Comparison of ENCODE assay signal across 1 cellular context in the genomic region with DNA sequence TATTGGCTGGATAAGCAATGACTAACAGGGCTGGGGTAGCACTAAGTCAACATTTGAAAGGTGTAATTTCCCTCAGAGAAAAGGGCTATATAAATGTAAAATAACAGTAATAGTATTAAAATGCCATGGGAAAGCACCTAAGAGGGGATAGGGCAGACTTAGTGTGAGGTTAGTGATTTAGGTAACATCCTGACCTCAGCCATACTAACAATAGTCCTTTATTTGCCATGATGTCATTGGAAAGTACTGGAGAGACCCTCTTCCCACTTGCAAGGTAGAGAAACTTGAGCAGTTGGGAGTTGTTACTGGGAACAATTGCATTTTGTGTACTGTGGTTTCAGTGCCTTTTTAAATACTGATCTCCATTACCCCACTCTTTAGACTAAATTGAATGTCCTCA.
TF ChIP-seq lines count a peak whose summit lies in the region.

No MANE protein-coding gene starts in this region.

TF ChIP-seq in GM12878, 131 proteins besides CTCF, POLR2A, EP300 and RAD21 (continued from another document and continues in another):
- TF ChIP-seq, protein P1, sequence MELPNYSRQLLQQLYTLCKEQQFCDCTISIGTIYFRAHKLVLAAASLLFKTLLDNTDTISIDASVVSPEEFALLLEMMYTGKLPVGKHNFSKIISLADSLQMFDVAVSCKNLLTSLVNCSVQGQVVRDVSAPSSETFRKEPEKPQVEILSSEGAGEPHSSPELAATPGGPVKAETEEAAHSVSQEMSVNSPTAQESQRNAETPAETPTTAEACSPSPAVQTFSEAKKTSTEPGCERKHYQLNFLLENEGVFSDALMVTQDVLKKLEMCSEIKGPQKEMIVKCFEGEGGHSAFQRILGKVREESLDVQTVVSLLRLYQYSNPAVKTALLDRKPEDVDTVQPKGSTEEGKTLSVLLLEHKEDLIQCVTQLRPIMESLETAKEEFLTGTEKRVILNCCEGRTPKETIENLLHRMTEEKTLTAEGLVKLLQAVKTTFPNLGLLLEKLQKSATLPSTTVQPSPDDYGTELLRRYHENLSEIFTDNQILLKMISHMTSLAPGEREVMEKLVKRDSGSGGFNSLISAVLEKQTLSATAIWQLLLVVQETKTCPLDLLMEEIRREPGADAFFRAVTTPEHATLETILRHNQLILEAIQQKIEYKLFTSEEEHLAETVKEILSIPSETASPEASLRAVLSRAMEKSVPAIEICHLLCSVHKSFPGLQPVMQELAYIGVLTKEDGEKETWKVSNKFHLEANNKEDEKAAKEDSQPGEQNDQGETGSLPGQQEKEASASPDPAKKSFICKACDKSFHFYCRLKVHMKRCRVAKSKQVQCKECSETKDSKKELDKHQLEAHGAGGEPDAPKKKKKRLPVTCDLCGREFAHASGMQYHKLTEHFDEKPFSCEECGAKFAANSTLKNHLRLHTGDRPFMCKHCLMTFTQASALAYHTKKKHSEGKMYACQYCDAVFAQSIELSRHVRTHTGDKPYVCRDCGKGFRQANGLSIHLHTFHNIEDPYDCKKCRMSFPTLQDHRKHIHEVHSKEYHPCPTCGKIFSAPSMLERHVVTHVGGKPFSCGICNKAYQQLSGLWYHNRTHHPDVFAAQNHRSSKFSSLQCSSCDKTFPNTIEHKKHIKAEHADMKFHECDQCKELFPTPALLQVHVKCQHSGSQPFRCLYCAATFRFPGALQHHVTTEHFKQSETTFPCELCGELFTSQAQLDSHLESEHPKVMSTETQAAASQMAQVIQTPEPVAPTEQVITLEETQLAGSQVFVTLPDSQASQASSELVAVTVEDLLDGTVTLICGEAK (IDR thresholded peaks at IDR 0.05; ENCODE audit: borderline replicate concordance) = no peak
- TF ChIP-seq ZBED1 (IDR thresholded peaks at IDR 0.05; ENCODE audit: borderline replicate concordance) (peak; percentile 75; the same call in 1 of the 2 replicates), NR2C2 (IDR thresholded peaks at IDR 0.05; ENCODE audit: borderline replicate concordance, control insufficient read depth, insufficient read length, low read depth) (no peak), WRNIP1 (IDR thresholded peaks at IDR 0.05; ENCODE audit: borderline replicate concordance, low read depth, low read length) (no peak), GABPA (IDR thresholded peaks at IDR 0.05; ENCODE audit: low read depth) (no peak), ZNF24 (IDR thresholded peaks at IDR 0.05) (no peak), KDM1A (IDR thresholded peaks at IDR 0.05; ENCODE audit: borderline replicate concordance) (no peak), PAX5 (IDR thresholded peaks at IDR 0.05; ENCODE audit: borderline replicate concordance, low read depth, low read length) (no peak), CBFB (IDR thresholded peaks at IDR 0.05; ENCODE audit: low read depth) (no peak), NBN (IDR thresholded peaks at IDR 0.05) (0 out of 2 replicates have a peak, but pooled peaks have one; percentile 40), RBBP5 (conservative IDR thresholded peaks at IDR 0.05) (no peak), HDAC2 (IDR thresholded peaks at IDR 0.05) (no peak), ZNF274 (IDR thresholded peaks at IDR 0.05; ENCODE audit: insufficient read depth, insufficient read length) (no peak), NR2F1 (conservative IDR thresholded peaks at IDR 0.05) (peak; percentile 88), SP1 (IDR thresholded peaks at IDR 0.05; ENCODE audit: low read depth, low read length) (no peak), BMI1 (IDR thresholded peaks at IDR 0.05; ENCODE audit: borderline replicate concordance) (no peak; the same call in 1 of the 2 replicates), MYC (IDR thresholded peaks at IDR 0.05; ENCODE audit: insufficient read depth, insufficient read length, insufficient replicate concordance, low read length, severe bottlenecking) (no peak), RELA (IDR thresholded peaks at IDR 0.05; ENCODE audit: borderline replicate concordance, partially characterized antibody) (no peak), NFIC (IDR thresholded peaks at IDR 0.05; ENCODE audit: low read depth, low read length) (peak; percentile 82; the same call in 1 of the 2 replicates), ZNF384 (IDR thresholded peaks at IDR 0.05; ENCODE audit: borderline replicate concordance, low read depth, low read length) (no peak), KAT2A (conservative IDR thresholded peaks at IDR 0.05; ENCODE audit: control insufficient read depth, low read depth, low read length) (no peak), POLR2AphosphoS2 (IDR thresholded peaks at IDR 0.05; ENCODE audit: low read depth, low read length) (no peak), YBX1 (IDR thresholded peaks at IDR 0.05) (no peak), SMARCA5 (IDR thresholded peaks at IDR 0.05) (no peak), NFYA (IDR thresholded peaks at IDR 0.05; ENCODE audit: borderline replicate concordance, low read depth, low read length) (no peak), ZSCAN29 (IDR thresholded peaks at IDR 0.05) (no peak), CBX5 (IDR thresholded peaks at IDR 0.05; ENCODE audit: low read depth) (no peak), RUNX3 (IDR thresholded peaks at IDR 0.05; ENCODE audit: low read length) (peak; percentile 89), IKZF2 (IDR thresholded peaks at IDR 0.05) (peak; percentile 86 to 88; a peak in 3 of 4 replicates)
- TF ChIP-seq, protein P2, sequence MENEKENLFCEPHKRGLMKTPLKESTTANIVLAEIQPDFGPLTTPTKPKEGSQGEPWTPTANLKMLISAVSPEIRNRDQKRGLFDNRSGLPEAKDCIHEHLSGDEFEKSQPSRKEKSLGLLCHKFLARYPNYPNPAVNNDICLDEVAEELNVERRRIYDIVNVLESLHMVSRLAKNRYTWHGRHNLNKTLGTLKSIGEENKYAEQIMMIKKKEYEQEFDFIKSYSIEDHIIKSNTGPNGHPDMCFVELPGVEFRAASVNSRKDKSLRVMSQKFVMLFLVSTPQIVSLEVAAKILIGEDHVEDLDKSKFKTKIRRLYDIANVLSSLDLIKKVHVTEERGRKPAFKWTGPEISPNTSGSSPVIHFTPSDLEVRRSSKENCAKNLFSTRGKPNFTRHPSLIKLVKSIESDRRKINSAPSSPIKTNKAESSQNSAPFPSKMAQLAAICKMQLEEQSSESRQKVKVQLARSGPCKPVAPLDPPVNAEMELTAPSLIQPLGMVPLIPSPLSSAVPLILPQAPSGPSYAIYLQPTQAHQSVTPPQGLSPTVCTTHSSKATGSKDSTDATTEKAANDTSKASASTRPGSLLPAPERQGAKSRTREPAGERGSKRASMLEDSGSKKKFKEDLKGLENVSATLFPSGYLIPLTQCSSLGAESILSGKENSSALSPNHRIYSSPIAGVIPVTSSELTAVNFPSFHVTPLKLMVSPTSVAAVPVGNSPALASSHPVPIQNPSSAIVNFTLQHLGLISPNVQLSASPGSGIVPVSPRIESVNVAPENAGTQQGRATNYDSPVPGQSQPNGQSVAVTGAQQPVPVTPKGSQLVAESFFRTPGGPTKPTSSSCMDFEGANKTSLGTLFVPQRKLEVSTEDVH (IDR thresholded peaks at IDR 0.05; ENCODE audit: low read depth, partially characterized antibody) = no peak
- TF ChIP-seq, protein P3, sequence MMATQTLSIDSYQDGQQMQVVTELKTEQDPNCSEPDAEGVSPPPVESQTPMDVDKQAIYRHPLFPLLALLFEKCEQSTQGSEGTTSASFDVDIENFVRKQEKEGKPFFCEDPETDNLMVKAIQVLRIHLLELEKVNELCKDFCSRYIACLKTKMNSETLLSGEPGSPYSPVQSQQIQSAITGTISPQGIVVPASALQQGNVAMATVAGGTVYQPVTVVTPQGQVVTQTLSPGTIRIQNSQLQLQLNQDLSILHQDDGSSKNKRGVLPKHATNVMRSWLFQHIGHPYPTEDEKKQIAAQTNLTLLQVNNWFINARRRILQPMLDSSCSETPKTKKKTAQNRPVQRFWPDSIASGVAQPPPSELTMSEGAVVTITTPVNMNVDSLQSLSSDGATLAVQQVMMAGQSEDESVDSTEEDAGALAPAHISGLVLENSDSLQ (IDR thresholded peaks at IDR 0.05) = no peak
- TF ChIP-seq, protein P4, sequence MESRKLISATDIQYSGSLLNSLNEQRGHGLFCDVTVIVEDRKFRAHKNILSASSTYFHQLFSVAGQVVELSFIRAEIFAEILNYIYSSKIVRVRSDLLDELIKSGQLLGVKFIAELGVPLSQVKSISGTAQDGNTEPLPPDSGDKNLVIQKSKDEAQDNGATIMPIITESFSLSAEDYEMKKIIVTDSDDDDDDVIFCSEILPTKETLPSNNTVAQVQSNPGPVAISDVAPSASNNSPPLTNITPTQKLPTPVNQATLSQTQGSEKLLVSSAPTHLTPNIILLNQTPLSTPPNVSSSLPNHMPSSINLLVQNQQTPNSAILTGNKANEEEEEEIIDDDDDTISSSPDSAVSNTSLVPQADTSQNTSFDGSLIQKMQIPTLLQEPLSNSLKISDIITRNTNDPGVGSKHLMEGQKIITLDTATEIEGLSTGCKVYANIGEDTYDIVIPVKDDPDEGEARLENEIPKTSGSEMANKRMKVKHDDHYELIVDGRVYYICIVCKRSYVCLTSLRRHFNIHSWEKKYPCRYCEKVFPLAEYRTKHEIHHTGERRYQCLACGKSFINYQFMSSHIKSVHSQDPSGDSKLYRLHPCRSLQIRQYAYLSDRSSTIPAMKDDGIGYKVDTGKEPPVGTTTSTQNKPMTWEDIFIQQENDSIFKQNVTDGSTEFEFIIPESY (IDR thresholded peaks at IDR 0.05) = no peak
- TF ChIP-seq, protein P5, sequence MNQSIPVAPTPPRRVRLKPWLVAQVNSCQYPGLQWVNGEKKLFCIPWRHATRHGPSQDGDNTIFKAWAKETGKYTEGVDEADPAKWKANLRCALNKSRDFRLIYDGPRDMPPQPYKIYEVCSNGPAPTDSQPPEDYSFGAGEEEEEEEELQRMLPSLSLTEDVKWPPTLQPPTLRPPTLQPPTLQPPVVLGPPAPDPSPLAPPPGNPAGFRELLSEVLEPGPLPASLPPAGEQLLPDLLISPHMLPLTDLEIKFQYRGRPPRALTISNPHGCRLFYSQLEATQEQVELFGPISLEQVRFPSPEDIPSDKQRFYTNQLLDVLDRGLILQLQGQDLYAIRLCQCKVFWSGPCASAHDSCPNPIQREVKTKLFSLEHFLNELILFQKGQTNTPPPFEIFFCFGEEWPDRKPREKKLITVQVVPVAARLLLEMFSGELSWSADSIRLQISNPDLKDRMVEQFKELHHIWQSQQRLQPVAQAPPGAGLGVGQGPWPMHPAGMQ (IDR thresholded peaks at IDR 0.05; ENCODE audit: borderline replicate concordance) = no peak
- TF ChIP-seq, protein P6, sequence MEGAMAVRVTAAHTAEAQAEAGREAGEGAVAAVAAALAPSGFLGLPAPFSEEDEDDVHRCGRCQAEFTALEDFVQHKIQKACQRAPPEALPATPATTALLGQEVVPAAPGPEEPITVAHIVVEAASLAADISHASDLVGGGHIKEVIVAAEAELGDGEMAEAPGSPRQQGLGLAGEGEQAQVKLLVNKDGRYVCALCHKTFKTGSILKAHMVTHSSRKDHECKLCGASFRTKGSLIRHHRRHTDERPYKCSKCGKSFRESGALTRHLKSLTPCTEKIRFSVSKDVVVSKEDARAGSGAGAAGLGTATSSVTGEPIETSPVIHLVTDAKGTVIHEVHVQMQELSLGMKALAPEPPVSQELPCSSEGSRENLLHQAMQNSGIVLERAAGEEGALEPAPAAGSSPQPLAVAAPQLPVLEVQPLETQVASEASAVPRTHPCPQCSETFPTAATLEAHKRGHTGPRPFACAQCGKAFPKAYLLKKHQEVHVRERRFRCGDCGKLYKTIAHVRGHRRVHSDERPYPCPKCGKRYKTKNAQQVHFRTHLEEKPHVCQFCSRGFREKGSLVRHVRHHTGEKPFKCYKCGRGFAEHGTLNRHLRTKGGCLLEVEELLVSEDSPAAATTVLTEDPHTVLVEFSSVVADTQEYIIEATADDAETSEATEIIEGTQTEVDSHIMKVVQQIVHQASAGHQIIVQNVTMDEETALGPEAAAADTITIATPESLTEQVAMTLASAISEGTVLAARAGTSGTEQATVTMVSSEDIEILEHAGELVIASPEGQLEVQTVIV (IDR thresholded peaks at IDR 0.05; ENCODE audit: borderline replicate concordance, partially characterized antibody) = no peak
- TF ChIP-seq, protein P7, sequence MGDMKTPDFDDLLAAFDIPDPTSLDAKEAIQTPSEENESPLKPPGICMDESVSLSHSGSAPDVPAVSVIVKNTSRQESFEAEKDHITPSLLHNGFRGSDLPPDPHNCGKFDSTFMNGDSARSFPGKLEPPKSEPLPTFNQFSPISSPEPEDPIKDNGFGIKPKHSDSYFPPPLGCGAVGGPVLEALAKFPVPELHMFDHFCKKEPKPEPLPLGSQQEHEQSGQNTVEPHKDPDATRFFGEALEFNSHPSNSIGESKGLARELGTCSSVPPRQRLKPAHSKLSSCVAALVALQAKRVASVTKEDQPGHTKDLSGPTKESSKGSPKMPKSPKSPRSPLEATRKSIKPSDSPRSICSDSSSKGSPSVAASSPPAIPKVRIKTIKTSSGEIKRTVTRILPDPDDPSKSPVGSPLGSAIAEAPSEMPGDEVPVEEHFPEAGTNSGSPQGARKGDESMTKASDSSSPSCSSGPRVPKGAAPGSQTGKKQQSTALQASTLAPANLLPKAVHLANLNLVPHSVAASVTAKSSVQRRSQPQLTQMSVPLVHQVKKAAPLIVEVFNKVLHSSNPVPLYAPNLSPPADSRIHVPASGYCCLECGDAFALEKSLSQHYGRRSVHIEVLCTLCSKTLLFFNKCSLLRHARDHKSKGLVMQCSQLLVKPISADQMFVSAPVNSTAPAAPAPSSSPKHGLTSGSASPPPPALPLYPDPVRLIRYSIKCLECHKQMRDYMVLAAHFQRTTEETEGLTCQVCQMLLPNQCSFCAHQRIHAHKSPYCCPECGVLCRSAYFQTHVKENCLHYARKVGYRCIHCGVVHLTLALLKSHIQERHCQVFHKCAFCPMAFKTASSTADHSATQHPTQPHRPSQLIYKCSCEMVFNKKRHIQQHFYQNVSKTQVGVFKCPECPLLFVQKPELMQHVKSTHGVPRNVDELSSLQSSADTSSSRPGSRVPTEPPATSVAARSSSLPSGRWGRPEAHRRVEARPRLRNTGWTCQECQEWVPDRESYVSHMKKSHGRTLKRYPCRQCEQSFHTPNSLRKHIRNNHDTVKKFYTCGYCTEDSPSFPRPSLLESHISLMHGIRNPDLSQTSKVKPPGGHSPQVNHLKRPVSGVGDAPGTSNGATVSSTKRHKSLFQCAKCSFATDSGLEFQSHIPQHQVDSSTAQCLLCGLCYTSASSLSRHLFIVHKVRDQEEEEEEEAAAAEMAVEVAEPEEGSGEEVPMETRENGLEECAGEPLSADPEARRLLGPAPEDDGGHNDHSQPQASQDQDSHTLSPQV (IDR thresholded peaks at IDR 0.05) = no peak
- TF ChIP-seq, protein P8, sequence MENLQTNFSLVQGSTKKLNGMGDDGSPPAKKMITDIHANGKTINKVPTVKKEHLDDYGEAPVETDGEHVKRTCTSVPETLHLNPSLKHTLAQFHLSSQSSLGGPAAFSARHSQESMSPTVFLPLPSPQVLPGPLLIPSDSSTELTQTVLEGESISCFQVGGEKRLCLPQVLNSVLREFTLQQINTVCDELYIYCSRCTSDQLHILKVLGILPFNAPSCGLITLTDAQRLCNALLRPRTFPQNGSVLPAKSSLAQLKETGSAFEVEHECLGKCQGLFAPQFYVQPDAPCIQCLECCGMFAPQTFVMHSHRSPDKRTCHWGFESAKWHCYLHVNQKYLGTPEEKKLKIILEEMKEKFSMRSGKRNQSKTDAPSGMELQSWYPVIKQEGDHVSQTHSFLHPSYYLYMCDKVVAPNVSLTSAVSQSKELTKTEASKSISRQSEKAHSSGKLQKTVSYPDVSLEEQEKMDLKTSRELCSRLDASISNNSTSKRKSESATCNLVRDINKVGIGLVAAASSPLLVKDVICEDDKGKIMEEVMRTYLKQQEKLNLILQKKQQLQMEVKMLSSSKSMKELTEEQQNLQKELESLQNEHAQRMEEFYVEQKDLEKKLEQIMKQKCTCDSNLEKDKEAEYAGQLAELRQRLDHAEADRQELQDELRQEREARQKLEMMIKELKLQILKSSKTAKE (IDR thresholded peaks at IDR 0.05; ENCODE audit: low read depth, poor library complexity, severe bottlenecking) = no peak
